ENCODE assay signal across 19 cellular contexts in the genomic region with DNA sequence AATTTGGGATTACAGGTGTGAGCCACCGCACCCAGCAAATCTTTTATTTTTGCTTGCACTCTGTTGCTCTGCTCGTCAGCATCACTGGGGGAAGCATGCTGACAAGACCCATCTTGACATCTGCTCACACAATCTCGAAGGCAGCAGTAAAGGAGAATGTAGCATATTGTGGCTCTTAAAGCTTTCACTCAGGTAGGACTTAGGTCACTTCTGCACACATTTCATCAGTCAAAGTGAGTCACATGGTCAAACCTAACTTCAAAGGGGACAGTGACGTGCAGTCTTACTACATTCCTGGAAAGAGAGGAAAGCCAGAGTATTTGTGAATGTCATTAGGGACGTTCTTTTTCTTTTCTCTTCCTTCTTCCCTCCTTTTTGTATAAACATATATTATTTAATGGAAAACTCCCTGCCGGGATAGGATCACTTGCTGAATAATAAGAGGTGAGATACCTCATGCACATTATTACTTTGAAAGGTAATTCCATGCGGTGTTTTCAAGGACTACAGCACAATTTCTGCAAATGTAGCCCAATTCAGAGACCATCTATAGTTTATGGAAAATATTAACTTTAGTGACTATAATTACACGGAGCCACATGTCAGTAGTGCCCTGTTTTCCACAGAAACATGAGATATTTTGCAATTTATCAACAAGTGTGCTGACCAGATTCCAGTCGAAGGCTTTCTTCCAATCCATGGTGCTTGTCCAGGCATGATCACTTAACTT. TPM values are rescaled to one million over a fixed set of nuclear protein-coding genes. Genes with fewer than 3 reads are reported as not detected.
A peak's percentile ranks its signal among the peaks of the same experiment; 100 is the strongest.
DNase-seq lines count a peak whose midpoint lies in the region; ATAC-seq and TF ChIP-seq lines count a peak whose summit lies in the region.
"Had no signal": no experiment of that assay in that cellular context is flagged by ENCODE, and none has a peak within 500 bp of the region (broad histone marks: within the 10 kb centered on the region; RNA-seq: fewer than 3 reads in every experiment).

No MANE protein-coding gene starts in this region.

- H4K20me1 ChIP-seq in hepatocyte (ENCODE audit: insufficient read depth, poor library complexity, severe bottlenecking), result no peaks in the 10 kb centered on the region
- H4K20me1 ChIP-seq: BLaER1 treated with 17β-estradiol and CSF1 and Interleukin-3, amounts not matched to agents 10 nM and 100 nM had no signal

- TF ChIP-seq POLR2A in uterus (IDR thresholded peaks at IDR 0.05), result no peak

- peak; percentile 32 for DNase-seq in astrocyte of the hippocampus (ENCODE audit: low read depth, low spot score)
- peak; percentile 61 for DNase-seq in hepatocyte (ENCODE audit: low spot score)
- peak; percentile 75 for DNase-seq in renal cortical epithelial cell (ENCODE audit: low read depth)
- no peak for DNase-seq in cerebellum (ENCODE audit: low spot score)
- DNase-seq in uterus, result no peak
- DNase-seq: activated CD8-positive, alpha-beta memory T cell treated with anti-CD3 and anti-CD28 coated beads, Interleukin-2, amount 10 ng/mL, durations not matched to agents 7 days and 5 days; activated gamma-delta T cell treated with Interleukin-2 at 50 U/mL for 16 hours; gastrocnemius medialis; HFFc6; NCI-H187; NCI-H526; SW 1271; WERI-Rb-1 had no signal

- H3K27ac ChIP-seq in HUES6 (ENCODE audit: low read depth, low read length), result no peak overlapping the region
- peak overlapping the region; percentile 71 for H3K27ac ChIP-seq in hepatocyte
- no peak overlapping the region for H3K27ac ChIP-seq in uterus
- H3K27ac ChIP-seq: BLaER1 treated with 17β-estradiol and CSF1 and Interleukin-3, amounts not matched to agents 10 nM and 100 nM; gastrocnemius medialis; WERI-Rb-1 had no signal

- no peak overlapping the region for H2AFZ ChIP-seq in hepatocyte

- H3K79me2 ChIP-seq in hepatocyte, result no peaks in the 10 kb centered on the region

- H3K9me3 ChIP-seq in HUES6 (ENCODE audit: control insufficient read depth, insufficient read depth, low read depth, low read length) (no peaks in the 10 kb centered on the region), hepatocyte (ENCODE audit: low read depth) (no peaks in the 10 kb centered on the region), uterus (no peaks in the 10 kb centered on the region)
- H3K9me3 ChIP-seq: BLaER1 treated with 17β-estradiol and CSF1 and Interleukin-3, amounts not matched to agents 10 nM and 100 nM; gastrocnemius medialis had no signal

- H3K4me3 ChIP-seq in HUES6 (ENCODE audit: low read depth, low read length), result no peak overlapping the region
- no peak overlapping the region for H3K4me3 ChIP-seq in hepatocyte
- H3K4me3 ChIP-seq in uterus, result no peak overlapping the region
- H3K4me3 ChIP-seq: BLaER1 treated with 17β-estradiol and CSF1 and Interleukin-3, amounts not matched to agents 10 nM and 100 nM; gastrocnemius medialis had no signal

- H3K36me3 ChIP-seq in HUES6 (ENCODE audit: control insufficient read depth, insufficient read depth, low read length) (no peaks in the 10 kb centered on the region), hepatocyte (replicated peaks; ENCODE audit: insufficient read depth, low read depth) (no peaks in the 10 kb centered on the region), uterus (no peaks in the 10 kb centered on the region)
- H3K36me3 ChIP-seq: BLaER1 treated with 17β-estradiol and CSF1 and Interleukin-3, amounts not matched to agents 10 nM and 100 nM; gastrocnemius medialis; WERI-Rb-1 had no signal

- WGBS in hepatocyte (ENCODE audit: low lambda C conversion rate, missing lambda C conversion rate), result 39% methylated on average over 9 of the region's 9 CpGs

- TF ChIP-seq CTCF in hepatocyte (IDR thresholded peaks at IDR 0.05; ENCODE audit: poor library complexity) (no peak), uterus (IDR thresholded peaks at IDR 0.05) (no peak)

- peak overlapping the region; percentile 7 for H3K4me2 ChIP-seq in hepatocyte
- H3K4me2 ChIP-seq: BLaER1 treated with 17β-estradiol and CSF1 and Interleukin-3, amounts not matched to agents 10 nM and 100 nM had no signal

- H3K4me1 ChIP-seq in HUES6 (ENCODE audit: control insufficient read depth, insufficient read depth, low read length), result peaks cover 28% of the 10 kb centered on the region
- peaks cover 15% of the 10 kb centered on the region for H3K4me1 ChIP-seq in hepatocyte (ENCODE audit: insufficient read depth)
- no peaks in the 10 kb centered on the region for H3K4me1 ChIP-seq in uterus

- H3K9me2 ChIP-seq in hepatocyte (replicated peaks; ENCODE audit: insufficient read depth), result no peaks in the 10 kb centered on the region

- no peak for ATAC-seq in GM19351 (IDR thresholded peaks at IDR 0.05; ENCODE audit: unreplicated experiment)
- ATAC-seq: activated CD8-positive, alpha-beta memory T cell treated with anti-CD3 and anti-CD28 coated beads, Interleukin-2, amount 10 ng/mL, durations not matched to agents 7 days and 5 days; gastrocnemius medialis had no signal

- H3K27me3 ChIP-seq in HUES6 (ENCODE audit: control insufficient read depth, insufficient read depth, low read length), result no peaks in the 10 kb centered on the region
- no peaks in the 10 kb centered on the region for H3K27me3 ChIP-seq in hepatocyte
- H3K27me3 ChIP-seq in uterus, result no peaks in the 10 kb centered on the region
- H3K27me3 ChIP-seq: BLaER1 treated with 17β-estradiol and CSF1 and Interleukin-3, amounts not matched to agents 10 nM and 100 nM; gastrocnemius medialis had no signal

- intact Hi-C loops in uterus (cut with DNase I; ENCODE audit: low total_unique reads), result no loop called here

- peak overlapping the region; percentile 22 for H3K9ac ChIP-seq in HUES6 (ENCODE audit: low read length)
- H3K9ac ChIP-seq: BLaER1 treated with 17β-estradiol and CSF1 and Interleukin-3, amounts not matched to agents 10 nM and 100 nM had no signal

RNA-seq across cellular contexts. Expression of a gene that starts 19.3 kb away (rescaled TPM):
- total RNA-seq in hepatocyte (40.2 and 45.8 TPM in 2 replicates), renal cortical epithelial cell (41.0 and 44.3 TPM in 2 replicates), cerebellum (63.2 TPM), uterus (10 to 100 TPM; 22.1 to 54.7 (median 39.6) TPM)
- polyA plus RNA-seq in hepatocyte, result 36.3 and 45.8 TPM in 2 replicates

RNA-seq across cellular contexts. Expression of a gene that starts 37.1 kb away (rescaled TPM):
- total RNA-seq in hepatocyte, result not detected in 2 replicates
- polyA plus RNA-seq in hepatocyte, result not detected in 2 replicates
- total RNA-seq in renal cortical epithelial cell, result not detected in 2 replicates
- not detected for total RNA-seq in cerebellum
- total RNA-seq in uterus, result not detected
- total RNA-seq: activated CD8-positive, alpha-beta memory T cell treated with anti-CD3 and anti-CD28 coated beads, Interleukin-2, amount 10 ng/mL, durations not matched to agents 7 days and 5 days; astrocyte; gastrocnemius medialis; HFFc6; mucosa of gallbladder; omental fat pad had no signal

Comparison
In these comparisons a context has a peak if more than half of its experiments do, and no peak if none do; other contexts are left out.
1. DNase-seq: peak in astrocyte of the hippocampus (single experiment), hepatocyte (single experiment) and renal cortical epithelial cell (single experiment); none in cerebellum (single experiment) and uterus (0 of 2).